In genomic region chr7:116871061-116871700, GRCh38 we compare ENCODE assay signal across 13 cellular contexts. TPM values are rescaled to one million over a fixed set of nuclear protein-coding genes. Genes with fewer than 3 reads are reported as not detected.
DNase-seq lines count a peak whose midpoint lies in the region; ATAC-seq, FAIRE-seq and TF ChIP-seq lines count a peak whose summit lies in the region.
"Had no signal": no experiment of that assay in that cellular context is flagged by ENCODE, and none has a peak within 500 bp of the region (broad histone marks: within the 10 kb centered on the region; RNA-seq: fewer than 3 reads in every experiment).

No MANE protein-coding gene starts in this region.

- peaks cover 35 to 93% (median 77%) of the 10 kb centered on the region in 11 experiments for H3K36me3 ChIP-seq in BLaER1 treated with 17β-estradiol and CSF1 and Interleukin-3, amounts not matched to agents 10 nM and 100 nM
- H3K36me3 ChIP-seq in GM23248 (ENCODE audit: low read depth): no peaks in the 10 kb centered on the region

- no peaks in the 10 kb centered on the region for H3K9me2 ChIP-seq in GM23248 (ENCODE audit: insufficient read depth)

- peaks cover 11% of the 10 kb centered on the region; the same call in 1 of the 2 replicates for H3F3A ChIP-seq in GM23248 (ENCODE audit: insufficient read depth)

- H3K27ac Mint-ChIP-seq in chondrocyte (ENCODE audit: unreplicated experiment): peak overlapping the region; percentile 62
- peak overlapping the region; percentile 8 to 36 for H3K27ac Mint-ChIP-seq in natural killer cell

- intact Hi-C loops in natural killer cell (cut with micrococcal nuclease): no loop called here

- peaks cover 64% of the 10 kb centered on the region for H3K4me1 Mint-ChIP-seq in chondrocyte (ENCODE audit: low read depth)
- H3K4me1 Mint-ChIP-seq in natural killer cell: peaks cover 64 to 67% of the 10 kb centered on the region in 2 donors

- peaks cover 97 to 100% (median 100%) of the 10 kb centered on the region in 11 experiments for H4K20me1 ChIP-seq in BLaER1 treated with 17β-estradiol and CSF1 and Interleukin-3, amounts not matched to agents 10 nM and 100 nM
- H4K20me1 ChIP-seq in GM23248 (ENCODE audit: insufficient read depth): peaks cover 48% of the 10 kb centered on the region

- H3K4me3 Mint-ChIP-seq in chondrocyte (ENCODE audit: unreplicated experiment): no peak overlapping the region
- peak overlapping the region; percentile 15 for H3K4me3 Mint-ChIP-seq in natural killer cell

- TF ChIP-seq CTCF in chondrocyte (IDR thresholded peaks at IDR 0.05): no peak
- no peak for TF ChIP-seq CTCF in natural killer cell (IDR thresholded peaks at IDR 0.05)

- peak overlapping the region in 7 of 11 experiments; percentile 24 to 95 (median 54); a peak in 12 of 22 replicates for H3K4me2 ChIP-seq in BLaER1 treated with 17β-estradiol and CSF1 and Interleukin-3, amounts not matched to agents 10 nM and 100 nM
- H3K4me2 ChIP-seq in GM23248 (ENCODE audit: unreplicated experiment): peak overlapping the region; percentile 57

- in situ Hi-C loops in GM23248 (cut with MboI): no loop called here

- H3K4me1 ChIP-seq in BLaER1 treated with 17β-estradiol and CSF1 and Interleukin-3, amounts not matched to agents 10 nM and 100 nM: peaks cover 0 to 80% (median 12%) of the 10 kb centered on the region in 10 experiments; a peak in 14 of 20 replicates
- H3K4me1 ChIP-seq in GM23248 (ENCODE audit: insufficient read depth): peaks cover 25% of the 10 kb centered on the region

- H3K9me3 Mint-ChIP-seq in chondrocyte (ENCODE audit: low read depth) (no peaks in the 10 kb centered on the region), natural killer cell (no peaks in the 10 kb centered on the region)

- no peak for FAIRE-seq in GM12892 (lab: Jason Lieb, UNC)

- H3K9me3 ChIP-seq in BLaER1 treated with 17β-estradiol and CSF1 and Interleukin-3, amounts not matched to agents 10 nM and 100 nM (replicated peaks in 1 of 11): peaks cover 0 to 23% (median 5%) of the 10 kb centered on the region in 11 experiments; a peak in 7 of 22 replicates
- no peaks in the 10 kb centered on the region for H3K9me3 ChIP-seq in GM23248 (ENCODE audit: low read depth)

- WGBS in GM23248 (ENCODE audit: low coverage in 1 of 2, low lambda C conversion rate in 2 of 2, missing lambda C conversion rate in 2 of 2), 2 experiments: 90 to 94% methylated on average over 6 of the region's 6 CpGs

- H3K27me3 Mint-ChIP-seq in chondrocyte (ENCODE audit: low read depth) (no peaks in the 10 kb centered on the region), natural killer cell (ENCODE audit: low read depth in 2 of 2) (no peaks in the 10 kb centered on the region)

- no peak overlapping the region for H3K9ac ChIP-seq in BLaER1 treated with 17β-estradiol and CSF1 and Interleukin-3, amounts not matched to agents 10 nM and 100 nM
- H3K9ac ChIP-seq in GM23248: no peak overlapping the region

- no peak for TF ChIP-seq POLR2A in GM12892 (IDR thresholded peaks at IDR 0.05; ENCODE audit: low read depth, low read length)

- no peaks in the 10 kb centered on the region for H3K36me3 Mint-ChIP-seq in chondrocyte (ENCODE audit: low read depth)
- no peaks in the 10 kb centered on the region for H3K36me3 Mint-ChIP-seq in natural killer cell

- no peak overlapping the region for H3K4me3 ChIP-seq in BLaER1 treated with 17β-estradiol and CSF1 and Interleukin-3, amounts not matched to agents 10 nM and 100 nM
- H3K4me3 ChIP-seq in GM23248: no peak overlapping the region

- no peak for DNase-seq in GM23248
- DNase-seq in chondrocyte (ENCODE audit: low spot score): no peak
- no peak for DNase-seq in natural killer cell
- DNase-seq in GM12892 (ENCODE audit: insufficient read length): no peak
- DNase-seq: activated CD8-positive, alpha-beta memory T cell treated with anti-CD3 and anti-CD28 coated beads, Interleukin-2, amount 50 U/mL, for 48 hours; aorta; COR-L47; GDM1; KG1; NCI-H446 had no signal

- H2AFZ ChIP-seq in GM23248: no peak overlapping the region

- peaks cover 100% of the 10 kb centered on the region for H3K79me2 ChIP-seq in GM23248 (ENCODE audit: insufficient read depth)

- ATAC-seq in natural killer cell (peak in 2 of 3 donors; percentile 37 to 55), HG03108 (IDR thresholded peaks at IDR 0.05; ENCODE audit: unreplicated experiment) (no peak), GM21528 (IDR thresholded peaks at IDR 0.05; ENCODE audit: low FRiP score, unreplicated experiment) (no peak)

- no peaks in the 10 kb centered on the region for H3K27me3 ChIP-seq in BLaER1 treated with 17β-estradiol and CSF1 and Interleukin-3, amounts not matched to agents 10 nM and 100 nM
- H3K27me3 ChIP-seq in GM23248 (replicated peaks; ENCODE audit: insufficient read depth): no peaks in the 10 kb centered on the region

- H3K27ac ChIP-seq in BLaER1 treated with 17β-estradiol and CSF1 and Interleukin-3, amounts not matched to agents 10 nM and 100 nM: no peak overlapping the region
- H3K27ac ChIP-seq in GM23248: 0 out of 2 replicates have a peak overlapping the region, but pooled peaks have one; percentile 19

RNA-seq across cellular contexts. Expression of gene CAPZA2, which starts 8.8 kb away (rescaled TPM):
- 170 and 201 TPM in 2 replicates for total RNA-seq in GM23248 (2014; rRNA removed; shearing (Covaris generic))
- polyA plus RNA-seq in GM23248 (2016; fragmentation: Nextera tagmentation; extraction: Ambion mirVana): 301 and 323 TPM in 2 replicates
- total RNA-seq in chondrocyte: 201 to 231 TPM (median 213 TPM) in 3 replicates
- 100 to 1,000 TPM in 2 of 3 donors, 10 to 100 TPM in 1; 97.0 to 135 (median 131) TPM for total RNA-seq in natural killer cell
- polyA plus RNA-seq in GM12892 (2012; ENCODE audit: missing spikeins): 96.0 TPM

Comparison
In these comparisons a context has a peak if more than half of its experiments do, and no peak if none do; other contexts are left out.
1. ATAC-seq: peak in natural killer cell (2 of 3); none in HG03108 (single experiment) and GM21528 (single experiment).